Comparison of ENCODE assay signal across 9 cellular contexts in the genomic region with DNA sequence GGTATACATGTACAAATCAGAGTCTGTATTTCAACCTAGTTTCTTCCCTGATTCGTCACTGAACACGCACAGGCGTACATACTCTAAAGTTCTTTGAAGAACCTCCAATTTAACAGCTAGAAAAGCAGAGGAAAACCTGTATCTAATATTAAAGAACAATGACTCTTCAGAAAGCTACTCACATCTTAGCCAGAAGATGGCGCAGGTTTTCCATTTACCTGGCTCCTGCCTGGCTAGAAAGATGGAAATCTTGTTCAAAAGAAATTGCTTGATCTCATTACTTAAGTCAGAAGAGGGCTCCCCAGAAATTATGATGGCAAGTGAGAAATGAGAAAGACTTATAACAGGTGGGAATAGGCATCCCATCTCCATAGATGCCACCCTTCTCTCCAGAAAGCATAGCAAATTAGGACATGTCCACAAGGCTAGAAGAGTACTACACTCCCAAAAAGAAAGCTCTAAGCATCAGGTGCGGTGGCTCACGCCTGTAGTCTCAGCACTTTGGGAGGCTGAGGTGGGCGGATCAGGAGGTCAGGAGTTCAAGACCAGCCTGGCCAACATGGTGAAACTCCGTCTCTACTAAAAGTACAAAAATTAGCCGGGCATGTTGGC. TPM values are rescaled to one million over a fixed set of nuclear protein-coding genes. Genes with fewer than 3 reads are reported as not detected.
DNase-seq lines count a peak whose midpoint lies in the region; ATAC-seq and TF ChIP-seq lines count a peak whose summit lies in the region.
"Had no signal": no experiment of that assay in that cellular context is flagged by ENCODE, and none has a peak within 500 bp of the region (broad histone marks: within the 10 kb centered on the region; RNA-seq: fewer than 3 reads in every experiment).

No MANE protein-coding gene starts in this region.

- H3K4me1 ChIP-seq in ascending aorta: no peaks in the 10 kb centered on the region
- H3K4me1 ChIP-seq: BLaER1 treated with 17β-estradiol and CSF1 and Interleukin-3, amounts not matched to agents 10 nM and 100 nM had no signal

- DNase-seq in NCI-H2196 (lab: John Stamatoyannopoulos, UW; ENCODE audit: unreplicated experiment) (peak; percentile 68), NCI-H2196 treated with DMSO at 0.1 percent for 48 hours (lab: John Stamatoyannopoulos, UW; ENCODE audit: unreplicated experiment) (no peak), HPDE6-E6E7 (ENCODE audit: extremely low spot score) (peak; percentile 20), NOMO-1 treated with dmso at 0.1 percent for 144 hours (lab: John Stamatoyannopoulos, UW; ENCODE audit: unreplicated experiment) (peak; percentile 24), ascending aorta (ENCODE audit: low spot score in 2 of 2) (no peak), inferior parietal cortex (ENCODE audit: extremely low spot score) (peak; percentile 81)
- peak; percentile 29 to 33 for DNase-seq in stimulated activated CD4-positive, alpha-beta T cell treated with anti-CD3 and anti-CD28 coated beads, Interleukin-2, amount 100 ng/mL, for 48 hours

- intact Hi-C loops in ascending aorta (cut with DNase I): loop anchor here (2.0 kb wide), 1 partner anchor 231 kb away; no protein-coding TSS in a partner anchor

- no peak for ATAC-seq in HG02981 (IDR thresholded peaks at IDR 0.05; ENCODE audit: unreplicated experiment)

- no peaks in the 10 kb centered on the region for H3K36me3 ChIP-seq in ascending aorta
- H3K36me3 ChIP-seq: BLaER1 treated with 17β-estradiol and CSF1 and Interleukin-3, amounts not matched to agents 10 nM and 100 nM had no signal

- H3K27ac ChIP-seq in ascending aorta: no peak overlapping the region
- H3K27ac ChIP-seq: BLaER1 treated with 17β-estradiol and CSF1 and Interleukin-3, amounts not matched to agents 10 nM and 100 nM had no signal

- H3K9me3 ChIP-seq in ascending aorta: no peaks in the 10 kb centered on the region
- H3K9me3 ChIP-seq: BLaER1 treated with 17β-estradiol and CSF1 and Interleukin-3, amounts not matched to agents 10 nM and 100 nM had no signal

- no peak overlapping the region for H3K4me3 ChIP-seq in ascending aorta
- H3K4me3 ChIP-seq: BLaER1 treated with 17β-estradiol and CSF1 and Interleukin-3, amounts not matched to agents 10 nM and 100 nM had no signal

- no peaks in the 10 kb centered on the region for H3K27me3 ChIP-seq in ascending aorta
- H3K27me3 ChIP-seq: BLaER1 treated with 17β-estradiol and CSF1 and Interleukin-3, amounts not matched to agents 10 nM and 100 nM had no signal

- TF ChIP-seq CTCF in ascending aorta (IDR thresholded peaks at IDR 0.05): peak; percentile 18 to 74 (median 50)

RNA-seq across cellular contexts. Expression of gene L1TD1, which starts 19.0 kb away (rescaled TPM):
- not detected for total RNA-seq in ascending aorta

Comparison
In these comparisons a context has a peak if more than half of its experiments do, and no peak if none do; other contexts are left out.
1. DNase-seq: peak in NCI-H2196 (single experiment), HPDE6-E6E7 (single experiment), NOMO-1 treated with dmso at 0.1 percent for 144 hours (single experiment), inferior parietal cortex (single experiment) and stimulated activated CD4-positive, alpha-beta T cell treated with anti-CD3 and anti-CD28 coated beads, Interleukin-2, amount 100 ng/mL, for 48 hours (2 of 2); none in NCI-H2196 treated with DMSO at 0.1 percent for 48 hours (single experiment) and ascending aorta (0 of 2).